ENCODE assay signal across 8 cellular contexts in the genomic region with DNA sequence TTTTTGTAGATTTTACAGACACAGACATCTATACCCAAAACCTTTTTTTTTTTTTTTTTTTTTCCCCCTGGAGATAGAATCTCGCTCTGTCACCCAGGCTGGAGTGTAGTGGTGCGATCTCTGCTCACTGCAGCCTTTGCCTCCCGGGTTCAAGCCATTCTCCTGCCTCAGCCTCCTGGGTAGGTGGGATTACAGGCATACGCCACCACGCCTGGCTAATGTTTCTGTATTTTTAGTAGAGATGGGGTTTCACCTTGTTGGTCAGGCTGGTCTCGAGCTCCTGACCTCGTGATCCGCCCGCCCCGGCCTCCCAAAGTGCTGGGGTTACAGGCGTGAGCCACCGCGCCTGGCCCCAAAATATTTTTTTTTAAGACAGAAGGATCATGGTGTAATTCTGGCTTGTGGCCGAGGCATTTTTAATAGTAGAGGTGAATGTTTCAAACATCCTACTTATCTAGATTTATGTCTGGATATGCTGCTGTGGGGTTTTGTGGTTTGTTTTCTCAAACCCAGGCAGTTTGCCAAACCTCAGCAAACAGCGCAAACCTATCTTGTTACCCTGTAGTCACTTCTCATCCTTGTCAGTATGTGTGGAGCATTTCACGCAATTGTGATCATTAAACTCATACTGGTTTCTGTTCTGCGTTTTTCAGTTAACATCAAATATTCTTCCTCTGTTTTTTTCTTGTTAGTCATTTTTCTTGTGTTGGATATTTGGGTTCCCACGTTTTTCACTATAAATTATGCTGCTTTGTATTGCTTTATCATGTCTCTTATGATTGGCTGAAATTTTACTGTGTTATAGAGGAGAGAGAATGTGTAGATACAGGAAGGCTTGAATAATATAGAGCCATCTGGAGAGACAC. TPM values are rescaled to one million over a fixed set of nuclear protein-coding genes. Genes with fewer than 3 reads are reported as not detected.
DNase-seq lines count a peak whose midpoint lies in the region; ATAC-seq, FAIRE-seq and TF ChIP-seq lines count a peak whose summit lies in the region.

No MANE protein-coding gene starts in this region.

- H3K4me3 ChIP-seq in right lobe of liver: no peak overlapping the region
- H3K4me3 ChIP-seq in HepG2 (replicated peaks in 1 of 3; ENCODE audit: insufficient read depth in 1 of 3, low read depth in 2 of 3, low read length in 3 of 3): no peak overlapping the region
- H3K4me3 ChIP-seq in Loucy (ENCODE audit: low read length, poor library complexity, severe bottlenecking): peak overlapping the region; percentile 7
- no peak overlapping the region for H3K4me3 ChIP-seq in adipocyte (ENCODE audit: low read length)
- H3K4me3 ChIP-seq in left ventricle myocardium inferior: no peak overlapping the region

- H3K27ac Mint-ChIP-seq in T-cell: peak overlapping the region; percentile 74 to 87

- no peaks in the 10 kb centered on the region for H3K4me1 ChIP-seq in right lobe of liver
- H3K4me1 ChIP-seq in HepG2 (ENCODE audit: insufficient read depth, low read length): no peaks in the 10 kb centered on the region
- peaks cover 12% of the 10 kb centered on the region for H3K4me1 ChIP-seq in Loucy (ENCODE audit: insufficient read depth, low read length, poor library complexity, severe bottlenecking)
- H3K4me1 ChIP-seq in adipocyte (ENCODE audit: control insufficient read depth, insufficient read depth, low read length): peaks cover 11% of the 10 kb centered on the region
- peaks cover 6% of the 10 kb centered on the region for H3K4me1 ChIP-seq in left ventricle myocardium inferior

- H3K27me3 ChIP-seq in right lobe of liver (no peaks in the 10 kb centered on the region), HepG2 (ENCODE audit: control insufficient read depth in 1 of 2, insufficient read depth in 2 of 2, low read length in 2 of 2) (no peaks in the 10 kb centered on the region), Loucy (ENCODE audit: insufficient read depth, low read length, poor library complexity, severe bottlenecking) (no peaks in the 10 kb centered on the region), adipocyte (replicated peaks; ENCODE audit: control insufficient read depth, insufficient read depth, low read length) (no peaks in the 10 kb centered on the region), left ventricle myocardium inferior (ENCODE audit: low read depth) (no peaks in the 10 kb centered on the region)

- DNase-seq in right lobe of liver (no peak), HepG2 (ENCODE audit: low spot score) (no peak), T-cell (peak; percentile 30 to 90 (median 74)), adipocyte (ENCODE audit: low read depth) (peak; percentile 91), myocyte (ENCODE audit: low read depth) (peak; percentile 94), NCI-H82 (lab: John Stamatoyannopoulos, UW) (no peak), left ventricle myocardium inferior (no peak)

- in situ Hi-C loops in HepG2 (cut with HindIII; ENCODE audit: extremely low pct_ligation_motif_present, low pct_unique_long_range_greater_than_20kb): no loop called here

- POLR2A ChIA-PET in HepG2 (lab: Yijun Ruan, JAX) (no interaction called here), T-cell (lab: Charles Lee) (interaction anchor here (0.6 kb wide), 3 partner anchors 15 to 113 kb away, joined by 3 to 11 read pairs (median 9); no protein-coding TSS in a partner anchor)

- TF ChIP-seq RAD21 in HepG2 (CRISPR knock-in tag; IDR thresholded peaks at IDR 0.05): no peak

- no TSS peak for BruUV-seq in HepG2 (replicated peaks; lab: Mats Ljungman, UMichigan)

- H3K79me2 ChIP-seq in HepG2 (ENCODE audit: insufficient read depth, low read length) (no peaks in the 10 kb centered on the region), Loucy (ENCODE audit: insufficient read depth, low read length) (no peaks in the 10 kb centered on the region)

- intact Hi-C loops in right lobe of liver (cut with DNase I) (no loop called here), HepG2 (cut with micrococcal nuclease; ENCODE audit: unreplicated experiment) (no loop called here), left ventricle myocardium inferior (cut with micrococcal nuclease) (no loop called here)

- no peak for FAIRE-seq in HepG2 (lab: Jason Lieb, UNC)

- H3F3A ChIP-seq in Loucy (ENCODE audit: low read depth): peaks cover 10% of the 10 kb centered on the region; the same call in 1 of the 2 replicates

- no peaks in the 10 kb centered on the region for H3K27me3 Mint-ChIP-seq in T-cell

- TF ChIP-seq POLR2A in right lobe of liver (IDR thresholded peaks at IDR 0.05) (no peak), HepG2 (IDR thresholded peaks at IDR 0.05; ENCODE audit: insufficient read depth in 1 of 2, low read depth in 2 of 2, low read length in 2 of 2) (no peak)

- H3K4me1 Mint-ChIP-seq in T-cell: peaks cover 49 to 56% (median 52%) of the 10 kb centered on the region in 3 donors

- no peak overlapping the region for H2AFZ ChIP-seq in HepG2 (ENCODE audit: low read length)
- H2AFZ ChIP-seq in Loucy (ENCODE audit: low read length): no peak overlapping the region

- no peak overlapping the region for H3K27ac ChIP-seq in right lobe of liver
- no peak overlapping the region for H3K27ac ChIP-seq in HepG2 (ENCODE audit: extremely low read length, insufficient read depth, low read length)
- no peak overlapping the region for H3K27ac ChIP-seq in left ventricle myocardium inferior (replicated peaks)

- H3K9me3 ChIP-seq in right lobe of liver (no peaks in the 10 kb centered on the region), HepG2 (ENCODE audit: low read length) (no peaks in the 10 kb centered on the region), Loucy (ENCODE audit: insufficient read depth, low read depth, low read length) (no peaks in the 10 kb centered on the region), adipocyte (ENCODE audit: control insufficient read depth, low read length) (no peaks in the 10 kb centered on the region), left ventricle myocardium inferior (replicated peaks) (no peaks in the 10 kb centered on the region)

- H3K9me2 ChIP-seq in Loucy (replicated peaks; ENCODE audit: low read depth, low read length): no peaks in the 10 kb centered on the region

- H3K9ac ChIP-seq in HepG2 (ENCODE audit: insufficient read depth, low read depth, low read length): no peak overlapping the region
- H3K9ac ChIP-seq in Loucy (ENCODE audit: low read depth, low read length, poor library complexity, severe bottlenecking): no peak overlapping the region
- no peak overlapping the region for H3K9ac ChIP-seq in adipocyte (ENCODE audit: low read length)

- H3K36me3 ChIP-seq in right lobe of liver: peaks cover 5 to 56% (median 15%) of the 10 kb centered on the region in 4 donors
- H3K36me3 ChIP-seq in HepG2 (replicated peaks in 1 of 2; ENCODE audit: control insufficient read depth in 1 of 2, insufficient read depth in 2 of 2, low read length in 2 of 2): peaks cover 18 to 63% of the 10 kb centered on the region in 2 experiments
- H3K36me3 ChIP-seq in Loucy (ENCODE audit: insufficient read depth, low read length): peaks cover 69% of the 10 kb centered on the region
- H3K36me3 ChIP-seq in adipocyte (ENCODE audit: control insufficient read depth, insufficient read depth, low read length, severe bottlenecking): peaks cover 64% of the 10 kb centered on the region
- H3K36me3 ChIP-seq in left ventricle myocardium inferior: peaks cover 81% of the 10 kb centered on the region

- TF ChIP-seq EP300 in HepG2 (IDR thresholded peaks at IDR 0.05; ENCODE audit: low read depth in 2 of 2, low read length in 2 of 2): no peak
- TF ChIP-seq EP300 in HepG2 (CRISPR knock-in tag; IDR thresholded peaks at IDR 0.05; ENCODE audit: borderline replicate concordance): no peak

- ATAC-seq in right lobe of liver (peak in 3 of 4 donors; percentile 55 to 70 (median 65)), HepG2 (no peak), T-cell (replicated peaks in 1 of 4) (peak; percentile 90 to 96 (median 94))

- no peaks in the 10 kb centered on the region for H4K20me1 ChIP-seq in HepG2 (ENCODE audit: insufficient read depth, low read length)
- peaks cover 69% of the 10 kb centered on the region for H4K20me1 ChIP-seq in Loucy (ENCODE audit: insufficient read depth, low read length, poor library complexity, severe bottlenecking)

- peaks cover 45% of the 10 kb centered on the region for H3K36me3 Mint-ChIP-seq in T-cell

- TF ChIP-seq CTCF in right lobe of liver (IDR thresholded peaks at IDR 0.05): no peak
- no peak for TF ChIP-seq CTCF in HepG2 (CRISPR knock-in tag; IDR thresholded peaks at IDR 0.05)
- TF ChIP-seq CTCF in Loucy (conservative IDR thresholded peaks at IDR 0.05; ENCODE audit: low read length): no peak
- TF ChIP-seq CTCF in left ventricle myocardium inferior (IDR thresholded peaks at IDR 0.05; ENCODE audit: borderline replicate concordance): no peak

- WGBS in right lobe of liver (ENCODE audit: insufficient coverage, low coverage, low lambda C conversion rate, missing lambda C conversion rate): 40% methylated on average over 7 of the region's 18 CpGs
- WGBS in HepG2 (ENCODE audit: low lambda C conversion rate): 95% methylated on average over 18 of the region's 18 CpGs

- H3K4me3 Mint-ChIP-seq in T-cell: peak overlapping the region; percentile 42 to 65 (median 64)

- no peaks in the 10 kb centered on the region for H3K9me3 Mint-ChIP-seq in T-cell

- H3K4me2 ChIP-seq in HepG2 (ENCODE audit: low read depth, low read length) (no peak overlapping the region), Loucy (ENCODE audit: low read depth, low read length, poor library complexity, severe bottlenecking) (peak overlapping the region; percentile 29)

- CTCF ChIA-PET in HepG2 (lab: Yijun Ruan, JAX; ENCODE audit: low intra/inter-chr PET ratio, low total read pairs) (no interaction called here), T-cell (lab: Charles Lee) (interaction anchor here in 1 of 2 donors (0.6 to 0.7 kb wide), 4 partner anchors 9 to 202 kb away, joined by 3 to 6 read pairs (median 5); no protein-coding TSS in a partner anchor)

RNA-seq across cellular contexts. Expression of a gene that starts 36.2 kb away (rescaled TPM):
- total RNA-seq in right lobe of liver (10 to 100 TPM in 2 of 6 experiments, 1 to 10 TPM in 4; 8.1 to 19.4 (median 9.5) TPM), HepG2 (2016; rRNA removed; fragmentation: Illumina TruSeq; extraction: Trizol) (8.0 and 8.2 TPM in 2 replicates), T-cell (10 to 100 TPM; 31.8 to 51.6 (median 34.8) TPM), myocyte (8.4 and 9.8 TPM in 2 replicates), left ventricle myocardium inferior (20.9 TPM)
- 2.1 and 3.3 TPM in 2 replicates for total RNA-seq in HepG2 (2016; cell fraction: cytosol; rRNA removed; fragmentation: Illumina TruSeq; extraction: Trizol; ENCODE audit: low read depth)
- total RNA-seq in HepG2 (2016; cell fraction: insoluble cytoplasmic fraction; rRNA removed; fragmentation: Illumina TruSeq; extraction: Trizol): 8.1 and 8.3 TPM in 2 replicates
- 3.8 and 4.8 TPM in 2 replicates for total RNA-seq in HepG2 (2016; cell fraction: membrane; rRNA removed; fragmentation: Illumina TruSeq; extraction: Trizol)
- 6.5 and 7.9 TPM in 2 replicates for total RNA-seq in HepG2 (2016; cell fraction: nucleus; rRNA removed; fragmentation: Illumina TruSeq; extraction: Trizol)
- 11.7 and 11.8 TPM in 2 replicates for polyA plus RNA-seq in HepG2 (2011; rRNA removed)
- 8.4 and 9.7 TPM in 2 replicates for polyA plus RNA-seq in HepG2 (2011; cell fraction: cytosol; rRNA removed)
- polyA plus RNA-seq in HepG2 (2011; cell fraction: nucleus; rRNA removed): 15.3 and 16.2 TPM in 2 replicates
- 8.7 and 13.7 TPM in 2 replicates for polyA plus RNA-seq in HepG2 (2012)
- polyA plus RNA-seq in HepG2 (2016; cell fraction: cytosol; fragmentation: Illumina TruSeq; extraction: Trizol; ENCODE audit: low read depth): 0.29 and 0.33 TPM in 2 replicates
- 4.5 and 5.5 TPM in 2 replicates for polyA plus RNA-seq in HepG2 (2016; cell fraction: insoluble cytoplasmic fraction; fragmentation: Illumina TruSeq; extraction: Trizol; ENCODE audit: low read depth)
- 0.94 and 1.1 TPM in 2 replicates for polyA plus RNA-seq in HepG2 (2016; cell fraction: membrane; fragmentation: Illumina TruSeq; extraction: Trizol; ENCODE audit: low read depth)
- 11.6 and 15.6 TPM in 2 replicates for polyA plus RNA-seq in HepG2 (2016; cell fraction: nucleus; fragmentation: Illumina TruSeq; extraction: Trizol; ENCODE audit: insufficient read depth, low read depth)
- polyA minus RNA-seq in HepG2 (2011; rRNA and poly(A)+ RNA removed; ENCODE audit: low replicate concordance): 9.7 and 21.6 TPM in 2 replicates
- polyA minus RNA-seq in HepG2 (2011; cell fraction: cytosol; rRNA and poly(A)+ RNA removed): 7.6 and 8.8 TPM in 2 replicates
- polyA minus RNA-seq in HepG2 (2011; cell fraction: nucleus; rRNA and poly(A)+ RNA removed): 13.0 and 16.4 TPM in 2 replicates
- 9.1 TPM for polyA plus RNA-seq in myocyte (2012)

RNA-seq across cellular contexts. Expression of a gene that starts 45.9 kb away (rescaled TPM):
- total RNA-seq in right lobe of liver (10 to 100 TPM; 32.1 to 61.9 (median 50.4) TPM), HepG2 (2016; rRNA removed; fragmentation: Illumina TruSeq; extraction: Trizol) (83.6 and 109 TPM in 2 replicates), T-cell (100 to 1,000 TPM; 135 to 180 (median 159) TPM), myocyte (63.7 and 73.7 TPM in 2 replicates), left ventricle myocardium inferior (65.4 TPM)
- total RNA-seq in HepG2 (2016; cell fraction: cytosol; rRNA removed; fragmentation: Illumina TruSeq; extraction: Trizol; ENCODE audit: low read depth): 79.6 and 86.8 TPM in 2 replicates
- total RNA-seq in HepG2 (2016; cell fraction: insoluble cytoplasmic fraction; rRNA removed; fragmentation: Illumina TruSeq; extraction: Trizol): 89.2 and 94.7 TPM in 2 replicates
- 169 and 188 TPM in 2 replicates for total RNA-seq in HepG2 (2016; cell fraction: membrane; rRNA removed; fragmentation: Illumina TruSeq; extraction: Trizol)
- total RNA-seq in HepG2 (2016; cell fraction: nucleus; rRNA removed; fragmentation: Illumina TruSeq; extraction: Trizol): 40.2 and 49.9 TPM in 2 replicates
- polyA plus RNA-seq in HepG2 (2011; rRNA removed): 62.4 and 77.0 TPM in 2 replicates
- polyA plus RNA-seq in HepG2 (2011; cell fraction: cytosol; rRNA removed): 52.2 and 64.2 TPM in 2 replicates
- polyA plus RNA-seq in HepG2 (2011; cell fraction: nucleus; rRNA removed): 37.8 and 45.4 TPM in 2 replicates
- polyA plus RNA-seq in HepG2 (2012): 77.5 and 77.9 TPM in 2 replicates
- 124 and 135 TPM in 2 replicates for polyA plus RNA-seq in HepG2 (2016; cell fraction: cytosol; fragmentation: Illumina TruSeq; extraction: Trizol; ENCODE audit: low read depth)
- 149 and 181 TPM in 2 replicates for polyA plus RNA-seq in HepG2 (2016; cell fraction: insoluble cytoplasmic fraction; fragmentation: Illumina TruSeq; extraction: Trizol; ENCODE audit: low read depth)
- 172 and 199 TPM in 2 replicates for polyA plus RNA-seq in HepG2 (2016; cell fraction: membrane; fragmentation: Illumina TruSeq; extraction: Trizol; ENCODE audit: low read depth)
- 67.0 and 73.1 TPM in 2 replicates for polyA plus RNA-seq in HepG2 (2016; cell fraction: nucleus; fragmentation: Illumina TruSeq; extraction: Trizol; ENCODE audit: insufficient read depth, low read depth)
- 166 and 255 TPM in 2 replicates for polyA minus RNA-seq in HepG2 (2011; rRNA and poly(A)+ RNA removed; ENCODE audit: low replicate concordance)
- polyA minus RNA-seq in HepG2 (2011; cell fraction: cytosol; rRNA and poly(A)+ RNA removed): 61.4 and 69.0 TPM in 2 replicates
- 87.8 and 114 TPM in 2 replicates for polyA minus RNA-seq in HepG2 (2011; cell fraction: nucleus; rRNA and poly(A)+ RNA removed)
- polyA plus RNA-seq in myocyte (2012): 46.4 TPM

Comparison
In these comparisons a context has a peak if more than half of its experiments do, and no peak if none do; other contexts are left out.
1. DNase-seq: peak in T-cell (34 of 34), adipocyte (single experiment) and myocyte (single experiment); none in right lobe of liver (0 of 3), HepG2 (single experiment), NCI-H82 (single experiment) and left ventricle myocardium inferior (single experiment).